ENCODE assay signal across 1 cellular context in genomic region chr11:116384407-116384806, GRCh38.
TF ChIP-seq lines count a peak whose summit lies in the region.

No MANE protein-coding gene starts in this region.

TF ChIP-seq in SK-N-SH treated with all-trans-retinoic acid at 6 μM for 48 hours, 23 proteins besides CTCF, POLR2A, EP300 and RAD21 (continued from another document):
- TF ChIP-seq ZNF565 (CRISPR knock-in tag; conservative IDR thresholded peaks at IDR 0.05; ENCODE audit: low read depth) (no peak), ZNF8 (CRISPR knock-in tag; IDR thresholded peaks at IDR 0.05) (no peak), ESRRG (CRISPR knock-in tag; IDR thresholded peaks at IDR 0.05) (0 out of 2 replicates have a peak, but pooled peaks have one; percentile 34), ISL1 (CRISPR knock-in tag; IDR thresholded peaks at IDR 0.05) (no peak), CSRNP3 (CRISPR knock-in tag; IDR thresholded peaks at IDR 0.05) (no peak), GLIS3 (CRISPR knock-in tag; IDR thresholded peaks at IDR 0.05) (0 out of 2 replicates have a peak, but pooled peaks have one; percentile 60), CSDC2 (CRISPR knock-in tag; IDR thresholded peaks at IDR 0.05) (no peak), ZC3H10 (CRISPR knock-in tag; IDR thresholded peaks at IDR 0.05) (no peak)
- TF ChIP-seq, protein P1, sequence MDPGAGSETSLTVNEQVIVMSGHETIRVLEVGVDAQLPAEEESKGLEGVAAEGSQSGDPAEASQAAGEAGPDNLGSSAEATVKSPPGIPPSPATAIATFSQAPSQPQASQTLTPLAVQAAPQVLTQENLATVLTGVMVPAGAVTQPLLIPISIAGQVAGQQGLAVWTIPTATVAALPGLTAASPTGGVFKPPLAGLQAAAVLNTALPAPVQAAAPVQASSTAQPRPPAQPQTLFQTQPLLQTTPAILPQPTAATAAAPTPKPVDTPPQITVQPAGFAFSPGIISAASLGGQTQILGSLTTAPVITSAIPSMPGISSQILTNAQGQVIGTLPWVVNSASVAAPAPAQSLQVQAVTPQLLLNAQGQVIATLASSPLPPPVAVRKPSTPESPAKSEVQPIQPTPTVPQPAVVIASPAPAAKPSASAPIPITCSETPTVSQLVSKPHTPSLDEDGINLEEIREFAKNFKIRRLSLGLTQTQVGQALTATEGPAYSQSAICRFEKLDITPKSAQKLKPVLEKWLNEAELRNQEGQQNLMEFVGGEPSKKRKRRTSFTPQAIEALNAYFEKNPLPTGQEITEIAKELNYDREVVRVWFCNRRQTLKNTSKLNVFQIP (CRISPR knock-in tag; IDR thresholded peaks at IDR 0.05; ENCODE audit: borderline replicate concordance, low read depth) = no peak
